29 cellular contexts compared by ENCODE assay signal in the genomic region with DNA sequence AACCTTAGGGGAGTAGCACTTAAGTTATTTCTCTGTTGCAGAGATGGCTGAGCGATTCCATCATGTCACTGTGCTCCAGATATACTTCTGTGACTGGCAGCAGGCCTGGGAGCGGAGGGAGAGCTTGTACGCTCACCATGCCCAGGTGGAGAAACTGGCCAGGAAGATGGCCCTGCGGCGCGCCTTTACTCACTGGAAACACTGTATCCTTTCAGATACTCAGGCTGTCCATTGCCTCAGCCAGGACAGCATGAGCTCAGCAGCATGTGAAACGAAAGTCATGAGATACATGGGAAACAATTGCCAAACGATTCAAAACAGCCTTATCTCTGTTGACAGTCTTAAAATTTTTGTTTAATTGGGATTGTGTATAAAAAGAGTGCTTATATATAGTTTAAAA.
A peak's percentile ranks its signal among the peaks of the same experiment; 100 is the strongest.
DNase-seq lines count a peak whose midpoint lies in the region; ATAC-seq and TF ChIP-seq lines count a peak whose summit lies in the region.
"Had no signal": no experiment of that assay in that cellular context is flagged by ENCODE, and none has a peak within 500 bp of the region (broad histone marks: within the 10 kb centered on the region; RNA-seq: fewer than 3 reads in every experiment).

No MANE protein-coding gene starts in this region.

- DNase-seq in activated naive CD4-positive, alpha-beta T cell treated with anti-CD3 and anti-CD28 coated beads, Interleukin-2, amount 50 U/mL, for 72 hours (ENCODE audit: low spot score in 2 of 2) = no peak
- DNase-seq in activated naive CD4-positive, alpha-beta T cell (lab: John Stamatoyannopoulos, UW) = no peak
- DNase-seq in cerebellar nuclear complex (lab: John Stamatoyannopoulos, UW) (peak; percentile 75 to 95), nucleus accumbens (lab: John Stamatoyannopoulos, UW) (peak in 29 of 56 donors; percentile 1 to 60 (median 16)), testis (peak; percentile 94), HPDE6-E6E7 (ENCODE audit: extremely low spot score) (no peak), PC-3 (no peak)
- DNase-seq: activated B cell treated with CpG ODN at 0.5 μM for 24 hours; activated CD4-positive, alpha-beta T cell treated with anti-CD3 and anti-CD28 coated beads, Interleukin-2, amount 50 U/mL, for 4 hours; activated CD8-positive, alpha-beta memory T cell treated with anti-CD3 and anti-CD28 coated beads, Interleukin-2, amount 50 U/mL, for 48 hours; body of pancreas; DMS53; effector CD8-positive, alpha-beta T cell; H7; left cardiac atrium; NCI-H1105; NCI-H187 treated with DMSO at 0.1 percent for 48 hours; NCI-H524 treated with DMSO at 0.1 percent for 48 hours; nephron progenitor cell; NK-92 treated with Interleukin-12 subunit alpha and Interleukin-12 subunit beta, amount 100 ng/mL, for 24 hours; SHP77; stimulated activated CD4-positive, alpha-beta T cell treated with anti-CD3 and anti-CD28 coated beads, Interleukin-4, amount 100 ng/mL, for 4 hours; stimulated activated naive B cell treated with anti-CD40 and anti-IgM and Interleukin-4, amounts not matched to agents 10 μg/mL and 1 μg/mL and 100 μg/mL, for 72 hours; T1000 had no signal

- H3K9me3 ChIP-seq in testis (no peaks in the 10 kb centered on the region), PC-3 (ENCODE audit: low read length) (no peaks in the 10 kb centered on the region)
- H3K9me3 ChIP-seq: body of pancreas, tibial nerve had no signal

- H3K9me3 Mint-ChIP-seq in activated naive CD4-positive, alpha-beta T cell treated with anti-CD3 and anti-CD28 coated beads, Interleukin-2, amount 50 U/mL, for 72 hours = no peaks in the 10 kb centered on the region
- H3K9me3 Mint-ChIP-seq: activated B cell treated with CpG ODN at 0.5 μM for 24 hours; nephron progenitor cell; stimulated activated naive B cell treated with anti-CD40 and anti-IgM and Interleukin-4, amounts not matched to agents 10 μg/mL and 1 μg/mL and 100 μg/mL, for 72 hours had no signal

- TF ChIP-seq CTCF in testis (IDR thresholded peaks at IDR 0.05) (no peak), PC-3 (conservative IDR thresholded peaks at IDR 0.05; ENCODE audit: low read depth, low read length) (no peak)

- TF ChIP-seq POLR2A in testis (IDR thresholded peaks at IDR 0.05) = no peak

- BruUV-seq in PC-3 (replicated peaks; lab: Mats Ljungman, UMichigan) = no TSS peak

- POLR2A ChIA-PET in PC-3 (lab: Charles Lee; ENCODE audit: unreplicated experiment) = no interaction called here

- H3K9ac ChIP-seq in PC-3 (ENCODE audit: low read length) = no peak overlapping the region

- H3K27me3 ChIP-seq in testis = no peaks in the 10 kb centered on the region
- no peaks in the 10 kb centered on the region for H3K27me3 ChIP-seq in PC-3 (ENCODE audit: low read length)
- H3K27me3 ChIP-seq: body of pancreas, tibial nerve had no signal

- H3K4me1 ChIP-seq in testis (peaks cover 21% of the 10 kb centered on the region), PC-3 (ENCODE audit: insufficient read depth, low read length) (no peaks in the 10 kb centered on the region)
- H3K4me1 ChIP-seq: body of pancreas, tibial nerve had no signal

- H3K27ac Mint-ChIP-seq in activated naive CD4-positive, alpha-beta T cell treated with anti-CD3 and anti-CD28 coated beads, Interleukin-2, amount 50 U/mL, for 72 hours = peak overlapping the region; percentile 42 to 63
- H3K27ac Mint-ChIP-seq: activated B cell treated with CpG ODN at 0.5 μM for 24 hours; B cell; progenitor cell of endocrine pancreas; stimulated activated naive B cell treated with anti-CD40 and anti-IgM and Interleukin-4, amounts not matched to agents 10 μg/mL and 1 μg/mL and 100 μg/mL, for 72 hours had no signal

- no peaks in the 10 kb centered on the region for H3K9me2 ChIP-seq in PC-3 (replicated peaks; ENCODE audit: low read length)

- H3K79me2 ChIP-seq in PC-3 (ENCODE audit: low read length) = no peaks in the 10 kb centered on the region

- no peaks in the 10 kb centered on the region for H3K36me3 ChIP-seq in testis (ENCODE audit: low read depth, missing control alignments)
- H3K36me3 ChIP-seq in PC-3 (ENCODE audit: low read depth, low read length) = no peaks in the 10 kb centered on the region

- intact Hi-C loops in testis (cut with DNase I; ENCODE audit: low total_unique reads) = no loop called here
- intact Hi-C loops in PC-3 (cut with micrococcal nuclease) = no loop called here

- no peak overlapping the region for H2AFZ ChIP-seq in PC-3 (ENCODE audit: low read length)

- no peak overlapping the region for H3K4me3 ChIP-seq in testis
- no peak overlapping the region for H3K4me3 ChIP-seq in PC-3 (ENCODE audit: low read length)
- H3K4me3 ChIP-seq: body of pancreas, K562, tibial nerve had no signal

- H3K4me2 ChIP-seq in PC-3 (ENCODE audit: low read length) = no peak overlapping the region

- no peaks in the 10 kb centered on the region for H4K20me1 ChIP-seq in PC-3 (ENCODE audit: low read length)

- CTCF ChIA-PET in PC-3 (lab: Charles Lee) = no interaction called here

- H3K36me3 Mint-ChIP-seq in activated naive CD4-positive, alpha-beta T cell treated with anti-CD3 and anti-CD28 coated beads, Interleukin-2, amount 50 U/mL, for 72 hours = peaks cover 10% of the 10 kb centered on the region in 2 donors

- ATAC-seq in activated naive CD4-positive, alpha-beta T cell treated with anti-CD3 and anti-CD28 coated beads, Interleukin-2, amount 50 U/mL, for 72 hours = no peak
- ATAC-seq in PC-3 = no peak
- no peak for ATAC-seq in HG03108 (IDR thresholded peaks at IDR 0.05; ENCODE audit: unreplicated experiment)
- ATAC-seq: body of pancreas; K562; left cardiac atrium; stimulated activated naive B cell treated with anti-CD40 and anti-IgM and Interleukin-4, amounts not matched to agents 10 μg/mL and 1 μg/mL and 100 μg/mL, for 72 hours had no signal

- WGBS in testis, 2 donors = 40 to 48% methylated on average over 8 of the region's 8 CpGs

- no peaks in the 10 kb centered on the region for H3F3A ChIP-seq in PC-3 (ENCODE audit: low read length, unreplicated experiment)

- H3K27ac ChIP-seq in testis (peak overlapping the region; percentile 81 to 82), PC-3 (ENCODE audit: low read length) (no peak overlapping the region)
- H3K27ac ChIP-seq: body of pancreas, tibial nerve had no signal

Comparison
In these comparisons a context has a peak if more than half of its experiments do, and no peak if none do; other contexts are left out.
1. DNase-seq: peak in cerebellar nuclear complex (2 of 2), nucleus accumbens (29 of 56) and testis (single experiment); none in activated naive CD4-positive, alpha-beta T cell treated with anti-CD3 and anti-CD28 coated beads, Interleukin-2, amount 50 U/mL, for 72 hours (0 of 2), activated naive CD4-positive, alpha-beta T cell (0 of 4), HPDE6-E6E7 (single experiment) and PC-3 (single experiment).